ENCODE assay signal across 9 cellular contexts in the genomic region with DNA sequence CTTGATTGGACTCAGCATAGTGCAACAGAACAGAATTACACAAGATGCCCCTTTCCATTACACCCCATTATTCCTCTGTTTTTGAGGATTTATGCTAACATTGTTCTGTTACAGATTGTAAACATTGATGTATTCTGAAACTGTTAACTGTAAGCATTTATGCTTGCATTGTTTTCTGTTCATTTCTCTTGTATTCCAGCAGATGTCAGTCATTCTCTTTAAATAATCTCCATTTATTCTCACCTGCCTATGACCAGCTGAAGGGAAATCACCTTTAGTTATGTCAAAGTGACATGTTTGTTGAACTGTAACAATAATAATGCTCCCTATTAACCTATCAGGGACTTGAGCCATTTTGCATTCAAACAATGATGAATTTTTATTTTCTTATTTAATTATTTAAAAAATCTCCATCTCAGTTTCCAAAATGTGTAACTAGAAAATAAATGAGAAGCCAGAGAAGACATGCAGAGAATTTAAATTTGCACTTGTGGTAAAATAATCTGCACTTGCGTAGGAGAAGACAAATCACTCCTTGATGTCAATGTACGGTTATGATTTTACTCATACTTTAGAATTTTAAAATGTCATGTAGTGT. TPM values are rescaled to one million over a fixed set of nuclear protein-coding genes. Genes with fewer than 3 reads are reported as not detected.
DNase-seq lines count a peak whose midpoint lies in the region; ATAC-seq and TF ChIP-seq lines count a peak whose summit lies in the region.
"Had no signal": no experiment of that assay in that cellular context is flagged by ENCODE, and none has a peak within 500 bp of the region (broad histone marks: within the 10 kb centered on the region; RNA-seq: fewer than 3 reads in every experiment).

No MANE protein-coding gene starts in this region.

- H3K4me3 ChIP-seq in endodermal cell (ENCODE audit: low read length) (no peak overlapping the region), thyroid gland (replicated peaks in 1 of 3) (no peak overlapping the region)
- H3K4me3 ChIP-seq: HAP-1 had no signal

- 96% methylated on average over 2 of the region's 2 CpGs; no CpG with 5 or more reads in 1 of the 2 experiments for WGBS in endodermal cell (ENCODE audit: insufficient coverage in 1 of 2, insufficient read length in 1 of 2), 2 experiments
- whole genome bisulfite sequencing in thyroid gland, 2 donors = 81 to 87% methylated on average over 2 of the region's 2 CpGs

- H3K36me3 ChIP-seq in endodermal cell (ENCODE audit: control insufficient read depth, insufficient read depth, low read length) (no peaks in the 10 kb centered on the region), thyroid gland (no peaks in the 10 kb centered on the region)
- H3K36me3 ChIP-seq: HAP-1 had no signal

- intact Hi-C loops in thyroid gland (cut with DNase I) = loop anchor here (5.0 kb wide), 1 partner anchor 669 kb away; no protein-coding TSS in a partner anchor

- ATAC-seq in GM18499 (IDR thresholded peaks at IDR 0.05; ENCODE audit: insufficient read depth, unreplicated experiment) = peak; percentile 88
- peak; percentile 92 for ATAC-seq in HG02623 (IDR thresholded peaks at IDR 0.05; ENCODE audit: unreplicated experiment)

- H3K27me3 ChIP-seq in endodermal cell (ENCODE audit: control insufficient read depth, insufficient read depth, low read length, poor library complexity, severe bottlenecking) (no peaks in the 10 kb centered on the region), thyroid gland (no peaks in the 10 kb centered on the region)

- H3K9ac ChIP-seq in endodermal cell (ENCODE audit: extremely low read depth, low read length, poor library complexity, severe bottlenecking) = no peak overlapping the region

- H3K4me3 Mint-ChIP-seq in endodermal cell = no peak overlapping the region

- H3K27ac Mint-ChIP-seq in endodermal cell = no peak overlapping the region

- no peaks in the 10 kb centered on the region for H3K4me1 Mint-ChIP-seq in endodermal cell

- H3K36me3 Mint-ChIP-seq in endodermal cell (ENCODE audit: low read depth) = no peaks in the 10 kb centered on the region

- H3K27me3 Mint-ChIP-seq in endodermal cell (ENCODE audit: insufficient read depth) = no peaks in the 10 kb centered on the region

- no peak for TF ChIP-seq POLR2A in thyroid gland (IDR thresholded peaks at IDR 0.05)

- peak; percentile 33 for DNase-seq in A172 (ENCODE audit: low spot score)
- peak; percentile 4 for DNase-seq in NCI-H146 (lab: John Stamatoyannopoulos, UW)
- no peak for DNase-seq in endodermal cell
- no peak for DNase-seq in thyroid gland
- DNase-seq in T-helper 9 cell = no peak
- no peak for DNase-seq in activated T-cell treated with anti-CD3 and anti-CD28 coated beads for 4 hours

- no peak overlapping the region for H3K27ac ChIP-seq in endodermal cell (ENCODE audit: low read depth, low read length)
- H3K27ac ChIP-seq in thyroid gland = no peak overlapping the region

- H3K9me3 Mint-ChIP-seq in endodermal cell = no peaks in the 10 kb centered on the region

- H3K4me1 ChIP-seq in endodermal cell (ENCODE audit: control insufficient read depth, insufficient read depth, low read length) (no peaks in the 10 kb centered on the region), thyroid gland (peaks cover 4 to 7% of the 10 kb centered on the region in 2 donors)
- H3K4me1 ChIP-seq: HAP-1 had no signal

- TF ChIP-seq CTCF in endodermal cell (conservative IDR thresholded peaks at IDR 0.05) = peak; percentile 71
- TF ChIP-seq CTCF in thyroid gland (IDR thresholded peaks at IDR 0.05) = peak in 4 of 6 experiments; percentile 32 to 86 (median 66)

- H3K9me3 ChIP-seq in endodermal cell (ENCODE audit: control insufficient read depth, low read length) (no peaks in the 10 kb centered on the region), thyroid gland (no peaks in the 10 kb centered on the region)
- H3K9me3 ChIP-seq: HAP-1 had no signal

RNA-seq across cellular contexts. Expression of a gene that starts 58.0 kb away (rescaled TPM):
- 52.4 and 69.4 TPM in 2 replicates for total RNA-seq in A172 (2014; rRNA removed; shearing (Covaris generic))
- total RNA-seq in endodermal cell = 100 to 1,000 TPM; 160 to 164 TPM
- polyA plus RNA-seq in endodermal cell (2013, experiment 1 of 2) = 77.6 TPM
- 81.7 TPM for polyA plus RNA-seq in endodermal cell (2013, experiment 2 of 2)
- 100 to 1,000 TPM; 129 to 149 (median 136) TPM for total RNA-seq in thyroid gland

Comparison
In these comparisons a context has a peak if more than half of its experiments do, and no peak if none do; other contexts are left out.
1. DNase-seq: peak in A172 (single experiment) and NCI-H146 (single experiment); none in endodermal cell (single experiment), thyroid gland (0 of 2), T-helper 9 cell (single experiment) and activated T-cell treated with anti-CD3 and anti-CD28 coated beads for 4 hours (single experiment).